ENCODE assay signal across 8 cellular contexts in the genomic region with DNA sequence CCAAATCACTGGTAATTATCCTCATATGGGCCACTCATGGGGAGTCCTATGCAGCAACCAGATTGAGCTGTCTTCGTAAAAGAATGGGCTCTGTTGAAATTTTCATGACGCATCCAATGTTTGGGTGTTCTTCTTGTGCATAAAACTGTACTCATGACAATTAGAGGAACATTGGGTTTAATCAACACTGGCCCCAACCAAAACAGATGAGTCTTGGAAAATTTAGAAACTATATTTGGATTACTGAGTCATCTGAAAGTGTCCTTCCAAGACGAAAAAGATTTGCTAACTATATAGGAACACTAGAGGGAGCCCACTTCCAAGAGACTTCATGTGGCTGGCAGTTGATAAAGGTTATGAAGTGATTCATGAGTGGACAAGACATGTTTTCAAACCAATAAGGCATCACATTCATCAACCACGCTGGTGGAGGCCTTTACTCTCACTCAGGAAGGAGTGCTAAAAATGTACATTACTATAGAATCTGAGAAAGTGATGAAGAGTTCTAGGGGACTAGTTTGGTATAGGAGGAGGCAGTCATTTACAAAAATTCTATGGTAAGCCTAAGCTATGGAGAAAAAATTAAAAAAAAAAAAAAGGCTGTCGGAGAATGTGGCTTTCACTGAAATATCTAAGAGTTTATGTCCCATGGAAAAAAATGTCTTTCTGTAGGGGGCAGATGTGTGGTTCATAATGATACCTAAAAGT.
DNase-seq lines count a peak whose midpoint lies in the region; ATAC-seq and TF ChIP-seq lines count a peak whose summit lies in the region.

No MANE protein-coding gene starts in this region.

- H3K9me3 ChIP-seq in OCI-LY7 (ENCODE audit: low read length): no peaks in the 10 kb centered on the region

- no peaks in the 10 kb centered on the region for H3K9me2 ChIP-seq in OCI-LY7 (ENCODE audit: insufficient read depth, low read length)

- no peaks in the 10 kb centered on the region for H3K27me3 Mint-ChIP-seq in HFFc6 (ENCODE audit: insufficient read depth)

- H4K20me1 ChIP-seq in OCI-LY7 (ENCODE audit: insufficient read depth, low read length): no peaks in the 10 kb centered on the region

- H3K36me3 ChIP-seq in OCI-LY7 (ENCODE audit: insufficient read depth, low read length): no peaks in the 10 kb centered on the region

- H3K27ac ChIP-seq in OCI-LY7 (ENCODE audit: low read depth, low read length, poor library complexity, severe bottlenecking): no peak overlapping the region

- no peaks in the 10 kb centered on the region for H3K79me2 ChIP-seq in OCI-LY7 (ENCODE audit: insufficient read depth, low read depth, low read length)

- ATAC-seq in GM18498 (IDR thresholded peaks at IDR 0.05; ENCODE audit: unreplicated experiment) (no peak), HG02840 (IDR thresholded peaks at IDR 0.05; ENCODE audit: low FRiP score, unreplicated experiment) (no peak)

- peaks cover 10% of the 10 kb centered on the region; the same call in 1 of the 2 replicates for H3K9me3 Mint-ChIP-seq in HFFc6

- H3K4me3 ChIP-seq in OCI-LY7 (ENCODE audit: low read depth, low read length, poor library complexity, severe bottlenecking) (no peak overlapping the region), fibroblast of the aortic adventitia (ENCODE audit: low read depth, low read length) (no peak overlapping the region)

- POLR2A ChIA-PET in OCI-LY7 (lab: Charles Lee): no interaction called here

- no TSS peak for BruUV-seq in OCI-LY7 (replicated peaks; lab: Mats Ljungman, UMichigan)

- CTCF ChIA-PET in OCI-LY7 (lab: Charles Lee; ENCODE audit: unreplicated experiment): no interaction called here

- no peaks in the 10 kb centered on the region for H3K4me1 ChIP-seq in OCI-LY7 (ENCODE audit: insufficient read depth, low read length, poor library complexity, severe bottlenecking)

- DNase-seq in A172 (ENCODE audit: low spot score) (peak; percentile 73), HFFc6 (peak; percentile 19), OCI-LY7 (ENCODE audit: low spot score) (peak; percentile 1), fibroblast of the aortic adventitia (ENCODE audit: low read depth) (peak; percentile 1)
- DNase-seq in activated CD4-positive, alpha-beta T cell treated with anti-CD3 and anti-CD28 coated beads for 4 hours: no peak
- no peak for DNase-seq in activated T-cell treated with anti-CD3 and anti-CD28 coated beads, Interleukin-2, amount 50 U/mL, for 48 hours

- intact Hi-C loops in OCI-LY7 (cut with micrococcal nuclease; ENCODE audit: unreplicated experiment): no loop called here

- no peak overlapping the region for H3K27ac Mint-ChIP-seq in HFFc6

- no peak overlapping the region for H3K4me2 ChIP-seq in OCI-LY7 (ENCODE audit: low read length)

- no peaks in the 10 kb centered on the region for H3K36me3 Mint-ChIP-seq in HFFc6 (ENCODE audit: low read depth)

- H3K4me3 Mint-ChIP-seq in HFFc6: no peak overlapping the region

- TF ChIP-seq CTCF in HFFc6 (IDR thresholded peaks at IDR 0.05) (peak; percentile 47; the same call in 1 of the 2 replicates), OCI-LY7 (conservative IDR thresholded peaks at IDR 0.05; ENCODE audit: low read length) (peak; percentile 66), fibroblast of the aortic adventitia (IDR thresholded peaks at IDR 0.05; ENCODE audit: insufficient read depth, low read length) (no peak)

- H3K4me1 Mint-ChIP-seq in HFFc6 (ENCODE audit: low read depth): no peaks in the 10 kb centered on the region

- H2AFZ ChIP-seq in OCI-LY7 (ENCODE audit: low read length): no peak overlapping the region

Comparison
In these comparisons a context has a peak if more than half of its experiments do, and no peak if none do; other contexts are left out.
1. DNase-seq: peak in A172 (single experiment), HFFc6 (single experiment), OCI-LY7 (single experiment) and fibroblast of the aortic adventitia (single experiment); none in activated CD4-positive, alpha-beta T cell treated with anti-CD3 and anti-CD28 coated beads for 4 hours (0 of 2) and activated T-cell treated with anti-CD3 and anti-CD28 coated beads, Interleukin-2, amount 50 U/mL, for 48 hours (0 of 2).